25 cellular contexts compared by ENCODE assay signal in genomic region chr10:30603589-30603988, GRCh38. TPM values are rescaled to one million over a fixed set of nuclear protein-coding genes. Genes with fewer than 3 reads are reported as not detected.
DNase-seq lines count a peak whose midpoint lies in the region; ATAC-seq and TF ChIP-seq lines count a peak whose summit lies in the region.
"Had no signal": no experiment of that assay in that cellular context is flagged by ENCODE, and none has a peak within 500 bp of the region (broad histone marks: within the 10 kb centered on the region; RNA-seq: fewer than 3 reads in every experiment).

No MANE protein-coding gene starts in this region.

- peak; percentile 9 for DNase-seq in right atrium auricular region (ENCODE audit: low spot score)
- no peak for DNase-seq in left ventricle myocardium inferior
- DNase-seq in endodermal cell, result peak; percentile 1
- DNase-seq in nephron progenitor cell, result no peak
- DNase-seq in osteocyte (ENCODE audit: extremely low spot score, unreplicated experiment), result peak; percentile 5
- no peak for DNase-seq in HAP-1 (ENCODE audit: low spot score in 2 of 2)
- DNase-seq: 8988T; ACHN; AML-193; BE2C; CD4-positive, alpha-beta T cell; CD8-positive, alpha-beta memory T cell; DMS 273 treated with DMSO at 0.1 percent for 48 hours; DMS79; EL; GDM1; H9; HFFc6 had no signal

- H3K9me3 Mint-ChIP-seq in endodermal cell, result no peaks in the 10 kb centered on the region
- peaks cover 14% of the 10 kb centered on the region for H3K9me3 Mint-ChIP-seq in nephron progenitor cell
- H3K9me3 Mint-ChIP-seq in osteocyte (ENCODE audit: unreplicated experiment), result no peaks in the 10 kb centered on the region
- H3K9me3 Mint-ChIP-seq: CD4-positive, alpha-beta T cell; HFFc6 had no signal

- H3K9me3 ChIP-seq in right atrium auricular region, result no peaks in the 10 kb centered on the region
- H3K9me3 ChIP-seq in left ventricle myocardium inferior (replicated peaks), result no peaks in the 10 kb centered on the region
- no peaks in the 10 kb centered on the region for H3K9me3 ChIP-seq in endodermal cell (ENCODE audit: control insufficient read depth, low read length)
- H3K9me3 ChIP-seq in HAP-1, result no peaks in the 10 kb centered on the region
- H3K9me3 ChIP-seq: A549; BE2C; BLaER1 treated with 17β-estradiol and CSF1 and Interleukin-3, amounts not matched to agents 10 nM and 100 nM had no signal

- H3K27me3 Mint-ChIP-seq in endodermal cell (ENCODE audit: insufficient read depth) (peaks cover 2% of the 10 kb centered on the region), nephron progenitor cell (ENCODE audit: low read depth, poor library complexity) (no peaks in the 10 kb centered on the region), osteocyte (ENCODE audit: unreplicated experiment) (no peaks in the 10 kb centered on the region)

- TF ChIP-seq CTCF in right atrium auricular region (IDR thresholded peaks at IDR 0.05) (no peak), left ventricle myocardium inferior (IDR thresholded peaks at IDR 0.05; ENCODE audit: borderline replicate concordance) (no peak), endodermal cell (conservative IDR thresholded peaks at IDR 0.05) (no peak), nephron progenitor cell (IDR thresholded peaks at IDR 0.05) (no peak), osteocyte (IDR thresholded peaks at IDR 0.05) (no peak)

- H3K27me3 ChIP-seq in right atrium auricular region (no peaks in the 10 kb centered on the region), left ventricle myocardium inferior (ENCODE audit: low read depth) (no peaks in the 10 kb centered on the region), endodermal cell (ENCODE audit: control insufficient read depth, insufficient read depth, low read length, poor library complexity, severe bottlenecking) (no peaks in the 10 kb centered on the region), HAP-1 (ENCODE audit: low read depth) (no peaks in the 10 kb centered on the region)
- H3K27me3 ChIP-seq: BE2C; BLaER1 treated with 17β-estradiol and CSF1 and Interleukin-3, amounts not matched to agents 10 nM and 100 nM had no signal

- H3K4me3 ChIP-seq in right atrium auricular region (no peak overlapping the region), left ventricle myocardium inferior (no peak overlapping the region), endodermal cell (ENCODE audit: low read length) (no peak overlapping the region), HAP-1 (no peak overlapping the region)
- H3K4me3 ChIP-seq: A549; BLaER1 treated with 17β-estradiol and CSF1 and Interleukin-3, amounts not matched to agents 10 nM and 100 nM; GM12878; GM23338 had no signal

- H3K36me3 ChIP-seq in right atrium auricular region (no peaks in the 10 kb centered on the region), left ventricle myocardium inferior (no peaks in the 10 kb centered on the region), endodermal cell (ENCODE audit: control insufficient read depth, insufficient read depth, low read length) (no peaks in the 10 kb centered on the region), HAP-1 (replicated peaks) (no peaks in the 10 kb centered on the region)
- H3K36me3 ChIP-seq: BE2C; BLaER1 treated with 17β-estradiol and CSF1 and Interleukin-3, amounts not matched to agents 10 nM and 100 nM had no signal

- ATAC-seq in GM18511 (IDR thresholded peaks at IDR 0.05; ENCODE audit: unreplicated experiment), result no peak
- ATAC-seq: A549, GM12878, GM23338 had no signal

- in situ Hi-C loops in HAP-1 (cut with MboI; ENCODE audit: low sequenced_read_pairs), result no loop called here

- H3K9ac ChIP-seq in endodermal cell (ENCODE audit: extremely low read depth, low read length, poor library complexity, severe bottlenecking), result no peak overlapping the region
- H3K9ac ChIP-seq: BLaER1 treated with 17β-estradiol and CSF1 and Interleukin-3, amounts not matched to agents 10 nM and 100 nM had no signal

- H3K27ac ChIP-seq in right atrium auricular region, result no peak overlapping the region
- H3K27ac ChIP-seq in left ventricle myocardium inferior (replicated peaks), result no peak overlapping the region
- no peak overlapping the region for H3K27ac ChIP-seq in endodermal cell (ENCODE audit: low read depth, low read length)
- H3K27ac ChIP-seq: BLaER1 treated with 17β-estradiol and CSF1 and Interleukin-3, amounts not matched to agents 10 nM and 100 nM had no signal

- H3K36me3 Mint-ChIP-seq in endodermal cell (ENCODE audit: low read depth) (no peaks in the 10 kb centered on the region), nephron progenitor cell (ENCODE audit: low read depth) (peaks cover 11% of the 10 kb centered on the region), osteocyte (ENCODE audit: unreplicated experiment) (no peaks in the 10 kb centered on the region)
- H3K36me3 Mint-ChIP-seq: CD14-positive monocyte had no signal

- H3K4me1 ChIP-seq in right atrium auricular region (peaks cover 0 to 9% of the 10 kb centered on the region in 2 donors), left ventricle myocardium inferior (no peaks in the 10 kb centered on the region), endodermal cell (ENCODE audit: control insufficient read depth, insufficient read depth, low read length) (no peaks in the 10 kb centered on the region), HAP-1 (no peaks in the 10 kb centered on the region)
- H3K4me1 ChIP-seq: BE2C had no signal

- intact Hi-C loops in left ventricle myocardium inferior (cut with micrococcal nuclease), result no loop called here

- peaks cover 9% of the 10 kb centered on the region for H3K4me1 Mint-ChIP-seq in endodermal cell
- H3K4me1 Mint-ChIP-seq in nephron progenitor cell, result peaks cover 39% of the 10 kb centered on the region
- H3K4me1 Mint-ChIP-seq in osteocyte (ENCODE audit: unreplicated experiment), result peaks cover 12% of the 10 kb centered on the region

- H3K27ac Mint-ChIP-seq in endodermal cell (no peak overlapping the region), nephron progenitor cell (peak overlapping the region; percentile 16), osteocyte (ENCODE audit: unreplicated experiment) (no peak overlapping the region)
- H3K27ac Mint-ChIP-seq: CD14-positive monocyte; CD4-positive, alpha-beta T cell; GM23338; H9; HFFc6 had no signal

- H3K4me3 Mint-ChIP-seq in endodermal cell (no peak overlapping the region), nephron progenitor cell (no peak overlapping the region), osteocyte (ENCODE audit: unreplicated experiment) (no peak overlapping the region)
- H3K4me3 Mint-ChIP-seq: CD14-positive monocyte; CD4-positive, alpha-beta T cell; CD8-positive, alpha-beta memory T cell; GM23338; H9; HFFc6 had no signal

- 37 to 77% methylated on average over 2 to 3 of the region's 3 CpGs for WGBS in endodermal cell (ENCODE audit: insufficient coverage in 1 of 2, insufficient read length in 1 of 2), 2 experiments

RNA-seq across cellular contexts. Expression of gene LYZL2, which starts 26.0 kb away (rescaled TPM):
- not detected for total RNA-seq in right atrium auricular region
- total RNA-seq in left ventricle myocardium inferior, result not detected
- not detected for total RNA-seq in endodermal cell
- not detected for polyA plus RNA-seq in endodermal cell (2013, experiment 1 of 2)
- not detected for polyA plus RNA-seq in endodermal cell (2013, experiment 2 of 2)
- not detected in 2 replicates for total RNA-seq in osteocyte
- total RNA-seq: CD4-positive, alpha-beta T cell; CD8-positive, alpha-beta memory T cell; GM12878; GM23338; H4; H9; HFFc6 had no signal
- polyA plus RNA-seq: A549; CD14-positive monocyte; CD8-positive, alpha-beta memory T cell; GM12878; GM23338 had no signal

Comparison
In these comparisons a context has a peak if more than half of its experiments do, and no peak if none do; other contexts are left out.
1. DNase-seq: peak in right atrium auricular region (single experiment), endodermal cell (single experiment) and osteocyte (single experiment); none in left ventricle myocardium inferior (single experiment), nephron progenitor cell (single experiment) and HAP-1 (0 of 2).